ENCODE assay signal across 10 cellular contexts in the genomic region with DNA sequence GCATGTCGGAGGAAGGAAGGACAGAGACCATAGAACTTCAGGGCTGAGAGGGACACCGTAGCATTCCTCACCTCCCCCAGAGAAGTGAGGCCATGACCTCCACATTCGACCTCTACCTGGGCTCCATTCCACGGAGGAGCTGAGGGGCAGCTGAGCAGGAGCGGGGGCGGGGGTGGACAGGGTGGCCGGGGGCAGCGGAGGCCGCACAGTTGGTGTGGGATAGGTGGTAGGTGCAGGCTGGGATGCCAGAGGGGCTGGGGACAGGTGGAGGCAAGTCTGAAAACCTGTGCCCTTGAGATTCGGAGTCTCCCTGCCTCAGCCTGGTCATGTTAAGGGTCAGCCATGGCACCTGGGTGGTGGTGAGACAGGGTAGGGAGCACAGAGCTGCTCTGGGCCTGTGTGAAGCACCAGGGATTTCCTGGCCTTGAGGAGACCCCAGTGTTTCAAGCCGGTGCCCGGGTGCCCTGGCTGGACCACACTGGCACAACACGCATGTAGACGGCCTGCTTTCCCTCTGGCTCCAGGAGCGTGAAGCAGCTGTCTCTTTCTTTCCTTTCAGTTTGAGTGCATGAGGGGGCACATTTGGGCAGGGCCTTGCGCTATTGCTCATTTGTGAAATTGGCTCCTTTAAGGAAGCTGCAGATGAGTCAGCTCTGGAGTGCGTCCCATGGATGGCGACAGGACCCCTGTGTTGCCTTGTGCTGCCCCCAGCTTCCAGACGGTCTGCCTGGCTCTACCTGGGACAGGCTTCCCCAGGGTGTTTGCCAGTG. TPM values are rescaled to one million over a fixed set of nuclear protein-coding genes. Genes with fewer than 3 reads are reported as not detected.
DNase-seq lines count a peak whose midpoint lies in the region; ATAC-seq and TF ChIP-seq lines count a peak whose summit lies in the region.
"Had no signal": no experiment of that assay in that cellular context is flagged by ENCODE, and none has a peak within 500 bp of the region (broad histone marks: within the 10 kb centered on the region; RNA-seq: fewer than 3 reads in every experiment).

No MANE protein-coding gene starts in this region.

- H3K27me3 Mint-ChIP-seq in CD8-positive, alpha-beta T cell (ENCODE audit: low read depth), result no peaks in the 10 kb centered on the region
- no peaks in the 10 kb centered on the region for H3K27me3 Mint-ChIP-seq in activated CD8-positive, alpha-beta T cell treated with anti-CD3 and anti-CD28 coated beads for 36 hours

- POLR2A ChIA-PET in CD8-positive, alpha-beta T cell (lab: Charles Lee), result interaction anchor here (0.6 kb wide), 2 partner anchors 53 to 81 kb away, joined by 3 to 5 read pairs; no protein-coding TSS in a partner anchor
- POLR2A ChIA-PET in activated CD8-positive, alpha-beta T cell treated with anti-CD3 and anti-CD28 coated beads for 36 hours (lab: Charles Lee), result interaction anchor here (1.0 to 1.7 kb wide), 5 partner anchors 9 to 58 kb away, joined by 3 to 8 read pairs (median 5); a partner anchor contains a TSS

- no peak overlapping the region for H3K4me3 ChIP-seq in CD8-positive, alpha-beta T cell (ENCODE audit: low read depth, low read length)
- H3K4me3 ChIP-seq in foreskin fibroblast (ENCODE audit: low read depth in 1 of 2, low read length in 2 of 2) (no peak overlapping the region), psoas muscle (peak overlapping the region; percentile 5)

- CTCF ChIA-PET in CD8-positive, alpha-beta T cell (lab: Charles Lee), result interaction anchor here (1.9 kb wide), 1 partner anchor 27 kb away, joined by 6 read pairs; no protein-coding TSS in a partner anchor
- CTCF ChIA-PET in activated CD8-positive, alpha-beta T cell treated with anti-CD3 and anti-CD28 coated beads for 36 hours (lab: Charles Lee), result no interaction called here

- intact Hi-C loops in CD8-positive, alpha-beta T cell (cut with DNase I, micrococcal nuclease), result no loop called here
- intact Hi-C loops in activated CD8-positive, alpha-beta T cell treated with anti-CD3 and anti-CD28 coated beads for 36 hours (cut with micrococcal nuclease), result no loop called here
- intact Hi-C loops in psoas muscle (cut with DNase I), result loop anchor here in 1 of 2 donors (2.0 kb wide), 1 partner anchor 59 kb away; a partner anchor contains a TSS

- peaks cover 45% of the 10 kb centered on the region for H3K36me3 Mint-ChIP-seq in CD8-positive, alpha-beta T cell
- H3K36me3 Mint-ChIP-seq in activated CD8-positive, alpha-beta T cell treated with anti-CD3 and anti-CD28 coated beads for 36 hours (ENCODE audit: low read depth), result peaks cover 56% of the 10 kb centered on the region

- H3K9me3 Mint-ChIP-seq in CD8-positive, alpha-beta T cell, result peaks cover 14% of the 10 kb centered on the region
- H3K9me3 Mint-ChIP-seq in activated CD8-positive, alpha-beta T cell treated with anti-CD3 and anti-CD28 coated beads for 36 hours, result peaks cover 14% of the 10 kb centered on the region

- peaks cover 60% of the 10 kb centered on the region for H3K4me1 ChIP-seq in CD8-positive, alpha-beta T cell (ENCODE audit: insufficient read depth, low read length)
- H3K4me1 ChIP-seq in psoas muscle, result peaks cover 60% of the 10 kb centered on the region

- H3K27ac ChIP-seq in CD8-positive, alpha-beta T cell (ENCODE audit: low read depth, low read length), result no peak overlapping the region
- peak overlapping the region; percentile 81 for H3K27ac ChIP-seq in psoas muscle

- no peak for TF ChIP-seq CTCF in CD8-positive, alpha-beta T cell (IDR thresholded peaks at IDR 0.05)
- no peak for TF ChIP-seq CTCF in activated CD8-positive, alpha-beta T cell treated with anti-CD3 and anti-CD28 coated beads for 36 hours (IDR thresholded peaks at IDR 0.05)
- TF ChIP-seq CTCF in foreskin fibroblast (IDR thresholded peaks at IDR 0.05; ENCODE audit: low read depth, low read length), result no peak
- TF ChIP-seq CTCF in psoas muscle (IDR thresholded peaks at IDR 0.05), result no peak

- no peak for DNase-seq in CD8-positive, alpha-beta T cell
- DNase-seq in activated CD8-positive, alpha-beta T cell treated with anti-CD3 and anti-CD28 coated beads for 36 hours, result no peak
- DNase-seq in foreskin fibroblast, result peak; percentile 74 to 87
- peak; percentile 72 to 76 for DNase-seq in psoas muscle
- DNase-seq in SW 1271 (lab: John Stamatoyannopoulos, UW), result no peak
- no peak for DNase-seq in GOT3 (lab: John Stamatoyannopoulos, UW)
- DNase-seq in NCI-H226, result no peak
- DNase-seq: effector CD4-positive, alpha-beta T cell; NCI-H524 treated with DMSO at 0.1 percent for 48 hours had no signal

- H3K9me3 ChIP-seq in CD8-positive, alpha-beta T cell (ENCODE audit: low read length), result peaks cover 11% of the 10 kb centered on the region
- peaks cover 13% of the 10 kb centered on the region for H3K9me3 ChIP-seq in psoas muscle

- peaks cover 71% of the 10 kb centered on the region for H3K4me1 Mint-ChIP-seq in CD8-positive, alpha-beta T cell (ENCODE audit: low read depth)
- H3K4me1 Mint-ChIP-seq in activated CD8-positive, alpha-beta T cell treated with anti-CD3 and anti-CD28 coated beads for 36 hours (ENCODE audit: low read depth), result peaks cover 64% of the 10 kb centered on the region

- H3K36me3 ChIP-seq in CD8-positive, alpha-beta T cell (ENCODE audit: insufficient read depth, low read length), result peaks cover 22% of the 10 kb centered on the region
- H3K36me3 ChIP-seq in psoas muscle (ENCODE audit: insufficient read depth in 1 of 2, low read depth in 1 of 2), result peaks cover 3 to 22% of the 10 kb centered on the region in 2 donors

- H3K27me3 ChIP-seq in CD8-positive, alpha-beta T cell (ENCODE audit: insufficient read depth, low read length), result no peaks in the 10 kb centered on the region
- no peaks in the 10 kb centered on the region for H3K27me3 ChIP-seq in psoas muscle (ENCODE audit: insufficient read depth in 3 of 3, low read length in 2 of 3)

- no peak for ATAC-seq in CD8-positive, alpha-beta T cell
- no peak for ATAC-seq in activated CD8-positive, alpha-beta T cell treated with anti-CD3 and anti-CD28 coated beads for 36 hours
- ATAC-seq in psoas muscle (peak in 3 of 4 donors; percentile 17 to 29 (median 24)), HG03342 (IDR thresholded peaks at IDR 0.05; ENCODE audit: unreplicated experiment) (no peak)

- WGBS in psoas muscle, 3 donors, result 43 to 53% (median 43%) methylated on average over 19 of the region's 19 CpGs

- peak overlapping the region; percentile 29 for H3K4me3 Mint-ChIP-seq in CD8-positive, alpha-beta T cell
- H3K4me3 Mint-ChIP-seq in activated CD8-positive, alpha-beta T cell treated with anti-CD3 and anti-CD28 coated beads for 36 hours, result no peak overlapping the region

- peak overlapping the region; percentile 98 for H3K27ac Mint-ChIP-seq in CD8-positive, alpha-beta T cell
- H3K27ac Mint-ChIP-seq in activated CD8-positive, alpha-beta T cell treated with anti-CD3 and anti-CD28 coated beads for 36 hours, result peak overlapping the region; percentile 71

RNA-seq across cellular contexts. Expression of a gene that starts 51.8 kb away (rescaled TPM):
- 1 to 10 TPM; 3.6 to 3.7 TPM for total RNA-seq in CD8-positive, alpha-beta T cell
- 1 to 10 TPM; 3.4 to 4.9 TPM for total RNA-seq in activated CD8-positive, alpha-beta T cell treated with anti-CD3 and anti-CD28 coated beads for 36 hours
- 1 to 10 TPM in 1 of 4 donors, under 1 TPM in 2, not detected in 1; 0.50 to 1.9 (median 0.62) TPM for total RNA-seq in psoas muscle
- polyA plus RNA-seq in psoas muscle, result 1 to 10 TPM in 2 of 3 donors, under 1 TPM in 1; 0.37 to 3.2 (median 1.4) TPM

RNA-seq across cellular contexts. Expression of a gene that starts 52.5 kb away (rescaled TPM):
- total RNA-seq in CD8-positive, alpha-beta T cell, result 100 to 1,000 TPM; 151 to 166 TPM
- total RNA-seq in activated CD8-positive, alpha-beta T cell treated with anti-CD3 and anti-CD28 coated beads for 36 hours, result 100 to 1,000 TPM; 298 to 310 TPM
- total RNA-seq in psoas muscle, result 100 to 1,000 TPM; 438 to 648 (median 574) TPM
- polyA plus RNA-seq in psoas muscle, result 100 to 1,000 TPM; 274 to 597 (median 487) TPM

RNA-seq across cellular contexts. Expression of a gene that starts 58.1 kb away (rescaled TPM):
- 100 to 1,000 TPM; 135 to 142 TPM for total RNA-seq in CD8-positive, alpha-beta T cell
- 100 to 1,000 TPM; 132 to 136 TPM for total RNA-seq in activated CD8-positive, alpha-beta T cell treated with anti-CD3 and anti-CD28 coated beads for 36 hours
- 10 to 100 TPM; 25.3 to 65.9 (median 55.6) TPM for total RNA-seq in psoas muscle
- 10 to 100 TPM; 18.5 to 43.4 (median 32.5) TPM for polyA plus RNA-seq in psoas muscle

Comparison
In these comparisons a context has a peak if more than half of its experiments do, and no peak if none do; other contexts are left out.
1. ATAC-seq: peak in psoas muscle (3 of 4); none in CD8-positive, alpha-beta T cell (single experiment), activated CD8-positive, alpha-beta T cell treated with anti-CD3 and anti-CD28 coated beads for 36 hours (single experiment) and HG03342 (single experiment).
2. DNase-seq: peak in foreskin fibroblast (2 of 2) and psoas muscle (2 of 2); none in CD8-positive, alpha-beta T cell (0 of 7), activated CD8-positive, alpha-beta T cell treated with anti-CD3 and anti-CD28 coated beads for 36 hours (single experiment), SW 1271 (0 of 2), GOT3 (single experiment) and NCI-H226 (single experiment).